ENCODE assay signal across 8 cellular contexts in genomic region chr6:99589290-99589672, GRCh38. TPM values are rescaled to one million over a fixed set of nuclear protein-coding genes. Genes with fewer than 3 reads are reported as not detected.
A peak's percentile ranks its signal among the peaks of the same experiment; 100 is the strongest.
DNase-seq lines count a peak whose midpoint lies in the region; ATAC-seq and TF ChIP-seq lines count a peak whose summit lies in the region.

No MANE protein-coding gene starts in this region.

- no peak overlapping the region for H3K27ac ChIP-seq in CD8-positive, alpha-beta T cell (ENCODE audit: low read depth, low read length)
- no peak overlapping the region for H3K27ac ChIP-seq in thoracic aorta

- H3K27me3 Mint-ChIP-seq in CD8-positive, alpha-beta T cell (ENCODE audit: low read depth): peaks cover 65% of the 10 kb centered on the region

- intact Hi-C loops in CD8-positive, alpha-beta T cell (cut with DNase I, micrococcal nuclease): loop anchor here (2.0 to 5.0 kb wide), 5 partner anchors 14 to 233 kb away; no protein-coding TSS in a partner anchor

- H3K9me3 Mint-ChIP-seq in CD8-positive, alpha-beta T cell: no peaks in the 10 kb centered on the region

- no peaks in the 10 kb centered on the region for H3K36me3 ChIP-seq in CD8-positive, alpha-beta T cell (ENCODE audit: insufficient read depth, low read length)
- H3K36me3 ChIP-seq in adipocyte (ENCODE audit: control insufficient read depth, insufficient read depth, low read length, severe bottlenecking): no peaks in the 10 kb centered on the region
- H3K36me3 ChIP-seq in kidney epithelial cell (ENCODE audit: control insufficient read depth, insufficient read depth, low read length): no peaks in the 10 kb centered on the region
- H3K36me3 ChIP-seq in thoracic aorta: no peaks in the 10 kb centered on the region

- TF ChIP-seq CTCF in CD8-positive, alpha-beta T cell (IDR thresholded peaks at IDR 0.05): no peak
- TF ChIP-seq CTCF in kidney epithelial cell (IDR thresholded peaks at IDR 0.05; ENCODE audit: insufficient read depth, low read length, poor library complexity, severe bottlenecking): no peak
- TF ChIP-seq CTCF in thoracic aorta (IDR thresholded peaks at IDR 0.05): no peak

- H3K4me1 ChIP-seq in CD8-positive, alpha-beta T cell (ENCODE audit: insufficient read depth, low read length): peaks cover 18% of the 10 kb centered on the region
- H3K4me1 ChIP-seq in adipocyte (ENCODE audit: control insufficient read depth, insufficient read depth, low read length): peaks cover 24% of the 10 kb centered on the region
- peaks cover 15 to 26% of the 10 kb centered on the region in 2 donors for H3K4me1 ChIP-seq in thoracic aorta (ENCODE audit: control insufficient read depth in 1 of 2, low read depth in 2 of 2)

- H3K4me3 ChIP-seq in CD8-positive, alpha-beta T cell (ENCODE audit: low read depth, low read length): peak overlapping the region; percentile 74
- H3K4me3 ChIP-seq in adipocyte (ENCODE audit: low read length) (peak overlapping the region; percentile 76), kidney epithelial cell (ENCODE audit: low read depth, low read length) (peak overlapping the region; percentile 13), thoracic aorta (peak overlapping the region; percentile 78)

- no peak overlapping the region for H3K9ac ChIP-seq in adipocyte (ENCODE audit: low read length)

- CTCF ChIA-PET in CD8-positive, alpha-beta T cell (lab: Charles Lee): interaction anchor here (0.9 to 4.1 kb wide), 9 partner anchors 12 to 157 kb away, joined by 3 to 42 read pairs (median 4); no protein-coding TSS in a partner anchor

- peak in 1 of 7 experiments; percentile 53 for DNase-seq in CD8-positive, alpha-beta T cell
- peak; percentile 43 for DNase-seq in adipocyte (ENCODE audit: low read depth)
- DNase-seq in kidney epithelial cell (ENCODE audit: low read depth): no peak
- DNase-seq in thoracic aorta (ENCODE audit: low spot score): no peak
- no peak for DNase-seq in GDM1 (lab: John Stamatoyannopoulos, UW)
- no peak for DNase-seq in NOMO-1 treated with DMSO at 0.1 percent for 48 hours (lab: John Stamatoyannopoulos, UW; ENCODE audit: unreplicated experiment)

- no peaks in the 10 kb centered on the region for H3K9me3 ChIP-seq in CD8-positive, alpha-beta T cell (ENCODE audit: low read length)
- H3K9me3 ChIP-seq in adipocyte (ENCODE audit: control insufficient read depth, low read length): no peaks in the 10 kb centered on the region
- no peaks in the 10 kb centered on the region for H3K9me3 ChIP-seq in thoracic aorta

- no peak overlapping the region for H3K27ac Mint-ChIP-seq in CD8-positive, alpha-beta T cell

- peak overlapping the region; percentile 89 for H3K4me3 Mint-ChIP-seq in CD8-positive, alpha-beta T cell

- POLR2A ChIA-PET in CD8-positive, alpha-beta T cell (lab: Charles Lee): interaction anchor here (0.5 to 1.8 kb wide), 9 partner anchors 12 to 68 kb away, joined by 3 to 9 read pairs (median 3); partner anchors contain the start of genes CCNC and PRDM13

- peaks cover 28% of the 10 kb centered on the region for H3K4me1 Mint-ChIP-seq in CD8-positive, alpha-beta T cell (ENCODE audit: low read depth)

- H3K27me3 ChIP-seq in CD8-positive, alpha-beta T cell (ENCODE audit: insufficient read depth, low read length): peaks cover 35% of the 10 kb centered on the region
- H3K27me3 ChIP-seq in adipocyte (replicated peaks; ENCODE audit: control insufficient read depth, insufficient read depth, low read length): peaks cover 38% of the 10 kb centered on the region
- peaks cover 47% of the 10 kb centered on the region for H3K27me3 ChIP-seq in kidney epithelial cell (ENCODE audit: control insufficient read depth, insufficient read depth, low read length)
- peaks cover 21% of the 10 kb centered on the region for H3K27me3 ChIP-seq in thoracic aorta (replicated peaks; ENCODE audit: insufficient read depth)

- no peaks in the 10 kb centered on the region for H3K36me3 Mint-ChIP-seq in CD8-positive, alpha-beta T cell

- no peak for ATAC-seq in CD8-positive, alpha-beta T cell
- ATAC-seq in GM19397 (IDR thresholded peaks at IDR 0.05; ENCODE audit: unreplicated experiment): peak; percentile 18
- peak; percentile 34 for ATAC-seq in HG03460 (IDR thresholded peaks at IDR 0.05; ENCODE audit: unreplicated experiment)
- ATAC-seq in thoracic aorta (ENCODE audit: insufficient number of reproducible peaks, low FRiP score, low read depth): no peak

RNA-seq across cellular contexts. Expression of gene PRDM13, which starts 17.4 kb away (rescaled TPM):
- not detected for total RNA-seq in CD8-positive, alpha-beta T cell
- total RNA-seq in kidney epithelial cell: 0.04 TPM in 1 of 2 replicates, not detected in the other
- total RNA-seq in thoracic aorta: not detected

RNA-seq across cellular contexts. Expression of gene CCNC, which starts 20.8 kb away (rescaled TPM):
- 10 to 100 TPM; 48.0 to 50.8 TPM for total RNA-seq in CD8-positive, alpha-beta T cell
- total RNA-seq in kidney epithelial cell (69.8 and 85.9 TPM in 2 replicates), thoracic aorta (10 to 100 TPM; 25.2 to 50.6 TPM)

Comparison
In these comparisons a context has a peak if more than half of its experiments do, and no peak if none do; other contexts are left out.
1. ATAC-seq: peak in GM19397 (single experiment) and HG03460 (single experiment); none in CD8-positive, alpha-beta T cell (single experiment) and thoracic aorta (single experiment).
2. H3K4me3 ChIP-seq: peak in every context shown above with its lines; median percentile 78 in thoracic aorta; 76 in adipocyte; 74 in CD8-positive, alpha-beta T cell; 13 in kidney epithelial cell.